In the genomic region with DNA sequence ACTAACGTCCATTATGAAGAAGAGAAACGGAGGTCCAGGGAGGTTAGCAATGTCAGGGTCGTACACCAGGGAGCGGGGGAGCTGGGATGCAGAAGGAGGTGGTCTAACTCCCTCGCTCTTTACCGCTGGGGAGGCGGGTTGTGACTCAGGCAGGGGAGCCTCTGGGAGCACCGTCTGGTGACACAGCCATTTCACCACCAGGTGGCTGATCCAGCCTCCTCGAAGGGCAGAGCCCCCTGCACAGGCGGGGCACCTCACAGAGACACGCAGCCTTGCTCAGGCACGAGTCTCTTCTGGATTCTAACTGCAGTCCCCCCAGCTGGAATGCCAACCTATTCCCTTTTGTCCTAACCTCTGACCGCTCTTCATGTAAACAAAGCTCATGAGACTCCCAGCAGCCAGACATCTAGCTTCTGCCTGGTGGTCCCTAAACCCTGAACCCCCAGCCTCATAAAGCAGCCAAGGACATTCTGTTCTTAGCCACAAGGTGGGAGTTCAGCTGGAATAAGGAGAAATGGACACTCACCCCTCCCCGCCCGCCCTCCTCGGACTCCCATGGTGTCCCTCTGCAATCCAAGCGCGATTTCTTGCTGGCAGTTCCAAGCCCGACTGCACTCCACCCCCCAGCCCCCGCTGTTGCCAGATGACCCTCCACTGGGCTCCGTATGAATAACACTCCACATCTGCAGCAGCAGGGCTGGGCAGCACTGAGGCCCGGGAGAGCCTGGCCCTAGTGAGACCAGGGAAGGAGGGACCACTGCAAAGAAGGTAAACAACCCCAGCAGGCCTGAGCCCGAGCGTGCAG, we compare ENCODE assay signal across 10 cellular contexts.
DNase-seq lines count a peak whose midpoint lies in the region; ATAC-seq and TF ChIP-seq lines count a peak whose summit lies in the region.
"Had no signal": no experiment of that assay in that cellular context is flagged by ENCODE, and none has a peak within 500 bp of the region (broad histone marks: within the 10 kb centered on the region; RNA-seq: fewer than 3 reads in every experiment).

No MANE protein-coding gene starts in this region.

- H3K4me3 ChIP-seq in GM06990 (replicated peaks; ENCODE audit: low read depth, low read length) (no peak overlapping the region), heart right ventricle (no peak overlapping the region), retinal pigment epithelial cell (ENCODE audit: low read length) (no peak overlapping the region), SJCRH30 (no peak overlapping the region)

- H3K36me3 ChIP-seq in GM06990 (ENCODE audit: control insufficient read depth, insufficient read depth, low read length) (no peaks in the 10 kb centered on the region), heart right ventricle (peaks cover 0 to 52% (median 36%) of the 10 kb centered on the region in 9 donors), SJCRH30 (no peaks in the 10 kb centered on the region)

- H3K27me3 ChIP-seq in GM06990 (replicated peaks; ENCODE audit: control insufficient read depth, insufficient read depth, low read length) (no peaks in the 10 kb centered on the region; the same call in 1 of the 2 replicates), heart right ventricle (no peaks in the 10 kb centered on the region), SJCRH30 (peaks cover 16% of the 10 kb centered on the region)

- ATAC-seq in heart right ventricle (no peak), GM21786 (IDR thresholded peaks at IDR 0.05; ENCODE audit: unreplicated experiment) (no peak)

- TF ChIP-seq CTCF in GM06990 (IDR thresholded peaks at IDR 0.05; ENCODE audit: insufficient read depth, low read length, poor library complexity, severe bottlenecking) (peak; percentile 13), heart right ventricle (IDR thresholded peaks at IDR 0.05) (peak in 8 of 9 donors; percentile 6 to 47 (median 36)), retinal pigment epithelial cell (conservative IDR thresholded peaks at IDR 0.05; ENCODE audit: low read depth, low read length) (peak; percentile 32)

- 36 to 43% methylated on average over 24 of the region's 24 CpGs for WGBS in heart right ventricle, 2 donors

- DNase-seq in GM06990 (ENCODE audit: extremely low read depth, insufficient read length) (no peak), SK-MEL-5 (ENCODE audit: low read depth, low spot score) (peak; percentile 6), heart right ventricle (no peak), retinal pigment epithelial cell (ENCODE audit: low read depth) (no peak), inferior parietal cortex (ENCODE audit: extremely low spot score) (no peak), ureter (ENCODE audit: low spot score) (no peak), SJCRH30 (no peak)
- DNase-seq: NCI-H2107; stimulated activated CD4-positive, alpha-beta T cell treated with anti-CD3 and anti-CD28 coated beads, Interleukin-12 subunit alpha, Interleukin-12 subunit beta, amount 100 ng/mL, for 4 hours had no signal

- intact Hi-C loops in heart right ventricle (cut with DNase I) = no loop called here

- H3K27ac ChIP-seq in heart right ventricle (peak overlapping the region; percentile 83 to 99 (median 95)), SJCRH30 (no peak overlapping the region)

- H3K9me3 ChIP-seq in heart right ventricle (no peaks in the 10 kb centered on the region), SJCRH30 (replicated peaks) (no peaks in the 10 kb centered on the region)

- peaks cover 71 to 100% (median 100%) of the 10 kb centered on the region in 9 donors for H3K4me1 ChIP-seq in heart right ventricle
- no peaks in the 10 kb centered on the region for H3K4me1 ChIP-seq in SJCRH30

- in situ Hi-C loops in SK-MEL-5 (cut with HindIII; ENCODE audit: low pct_unique_long_range_greater_than_20kb, low sequenced_read_pairs) = no loop called here
